Comparison of ENCODE assay signal across 15 cellular contexts in genomic region chr12:65609359-65609771, GRCh38.
DNase-seq lines count a peak whose midpoint lies in the region; ATAC-seq, FAIRE-seq and TF ChIP-seq lines count a peak whose summit lies in the region.
"Had no signal": no experiment of that assay in that cellular context is flagged by ENCODE, and none has a peak within 500 bp of the region (broad histone marks: within the 10 kb centered on the region; RNA-seq: fewer than 3 reads in every experiment).

No MANE protein-coding gene starts in this region.

- H3K27ac ChIP-seq in A549 (no peak overlapping the region), HEK293 (ENCODE audit: extremely low read depth, low read depth, low read length) (no peak overlapping the region), VCaP (peak overlapping the region; percentile 83), foreskin keratinocyte (peak overlapping the region; percentile 12)
- H3K27ac ChIP-seq: ovary, upper lobe of right lung had no signal

- H3K4me1 ChIP-seq in A549 (peaks cover 2% of the 10 kb centered on the region; the same call in 1 of the 3 replicates), HEK293 (ENCODE audit: control insufficient read depth, insufficient read depth, low read length) (peaks cover 13% of the 10 kb centered on the region), foreskin keratinocyte (peaks cover 78% of the 10 kb centered on the region)
- H3K4me1 ChIP-seq: upper lobe of right lung had no signal

- in situ Hi-C loops in KBM-7 (cut with MboI; ENCODE audit: low pct_unique_long_range_greater_than_20kb, low sequenced_read_pairs) = no loop called here

- H3K9me3 ChIP-seq in A549 = peaks cover 10% of the 10 kb centered on the region; the same call in 1 of the 3 replicates
- H3K9me3 ChIP-seq in HEK293 (ENCODE audit: control insufficient read depth, insufficient read depth, low read depth, low read length) = no peaks in the 10 kb centered on the region; the same call in 1 of the 2 replicates
- H3K9me3 ChIP-seq: ovary, upper lobe of right lung had no signal

- H3K36me3 ChIP-seq in HEK293 (ENCODE audit: control insufficient read depth in 2 of 2, insufficient read depth in 1 of 2, low read length in 2 of 2) = no peaks in the 10 kb centered on the region
- H3K36me3 ChIP-seq: ovary, upper lobe of right lung had no signal

- POLR2A ChIA-PET in A549 (lab: Yijun Ruan, JAX) (no interaction called here), HEK293 (lab: Yijun Ruan, JAX) (no interaction called here)

- TF ChIP-seq POLR2A in A549 (IDR thresholded peaks at IDR 0.05; ENCODE audit: low read length) = no peak

- no peak overlapping the region for H3K4me2 ChIP-seq in A549

- DNase-seq in A549 (ENCODE audit: low read depth in 1 of 2, low spot score in 1 of 2) = peak in 1 of 2 experiments; percentile 31
- peak; percentile 98 to 99 for DNase-seq in foreskin keratinocyte
- no peak for DNase-seq in DMS153 treated with DMSO at 0.1 percent for 48 hours (lab: John Stamatoyannopoulos, UW; ENCODE audit: unreplicated experiment)
- no peak for DNase-seq in KBM-7
- DNase-seq in NAMALWA (ENCODE audit: low spot score) = no peak
- DNase-seq: activated gamma-delta T cell; C1 segment of cervical spinal cord; effector CD8-positive, alpha-beta T cell; islet precursor cell; NCI-H1436 treated with DMSO at 0.1 percent for 48 hours; ovary; upper lobe of right lung had no signal

- peak; percentile 33 for TF ChIP-seq CTCF in A549 (IDR thresholded peaks at IDR 0.05)
- peak; percentile 28; the same call in 1 of the 2 replicates for TF ChIP-seq CTCF in HEK293 (tag by site-specific recombination; IDR thresholded peaks at IDR 0.05)
- TF ChIP-seq CTCF in VCaP (conservative IDR thresholded peaks at IDR 0.05) = peak; percentile 41
- TF ChIP-seq CTCF in foreskin keratinocyte (conservative IDR thresholded peaks at IDR 0.05) = peak; percentile 88

- H3K27me3 ChIP-seq in foreskin keratinocyte = no peaks in the 10 kb centered on the region
- H3K27me3 ChIP-seq: ovary had no signal

- H3K4me3 ChIP-seq in A549 (no peak overlapping the region), HEK293 (ENCODE audit: low read depth, low read length) (no peak overlapping the region)
- H3K4me3 ChIP-seq: ovary, upper lobe of right lung had no signal

- no peak for TF ChIP-seq EP300 in A549 (IDR thresholded peaks at IDR 0.05)

- 52% methylated on average over 4 of the region's 4 CpGs for WGBS in A549 (ENCODE audit: missing lambda C conversion rate)

- FAIRE-seq in A549 (lab: Jason Lieb, UNC) = no peak

- CTCF ChIA-PET in A549 (lab: Yijun Ruan, JAX) = interaction anchor here (0.7 to 1.6 kb wide), 7 partner anchors 9 to 231 kb away, joined by 3 to 5 read pairs (median 3); no protein-coding TSS in a partner anchor
- CTCF ChIA-PET in HEK293 (lab: Yijun Ruan, JAX) = interaction anchor here (0.6 to 1.7 kb wide), 5 partner anchors 69 to 429 kb away, joined by 3 to 5 read pairs (median 3); no protein-coding TSS in a partner anchor

- TF ChIP-seq RAD21 in A549 (conservative IDR thresholded peaks at IDR 0.05 in 1 of 2, IDR thresholded peaks at IDR 0.05 in 1 of 2) = peak; percentile 67

- ATAC-seq in A549 (peak in 1 of 2 experiments; percentile 57; a peak in 2 of 6 replicates), foreskin keratinocyte (peak; percentile 73), HG03139 (IDR thresholded peaks at IDR 0.05; ENCODE audit: unreplicated experiment) (no peak)
- ATAC-seq: upper lobe of right lung had no signal

TF ChIP-seq in A549, 52 proteins besides CTCF, POLR2A, EP300 and RAD21:
- TF ChIP-seq SMC3 (IDR thresholded peaks at IDR 0.05) = peak; percentile 63
- no peak for TF ChIP-seq MAFK (IDR thresholded peaks at IDR 0.05; ENCODE audit: partially characterized antibody)

TF ChIP-seq in HEK293, 187 proteins besides CTCF, POLR2A, EP300 and RAD21:
- TF ChIP-seq ZNF654 (tag by site-specific recombination; IDR thresholded peaks at IDR 0.05; ENCODE audit: low read depth) (peak; percentile 24; the same call in 1 of the 2 replicates), ZBTB17 (tag by site-specific recombination; IDR thresholded peaks at IDR 0.05) (no peak)

Comparison
In these comparisons a context has a peak if more than half of its experiments do, and no peak if none do; other contexts are left out.
1. DNase-seq: peak in foreskin keratinocyte (2 of 2); none in DMS153 treated with DMSO at 0.1 percent for 48 hours (single experiment), KBM-7 (single experiment) and NAMALWA (single experiment).
2. H3K27ac ChIP-seq: peak in VCaP (single experiment) and foreskin keratinocyte (single experiment); none in A549 (0 of 2) and HEK293 (single experiment).
3. CTCF ChIP-seq: peak in every context shown above with its lines; median percentile 88 in foreskin keratinocyte; 41 in VCaP; 33 in A549; 28 in HEK293.
4. Of the 5 proteins assayed by ChIP-seq in both HEK293 and A549: peak only in HEK293: none; only in A549: none; in both: CTCF; in neither: 4.